Comparison of ENCODE assay signal across 12 cellular contexts in the genomic region with DNA sequence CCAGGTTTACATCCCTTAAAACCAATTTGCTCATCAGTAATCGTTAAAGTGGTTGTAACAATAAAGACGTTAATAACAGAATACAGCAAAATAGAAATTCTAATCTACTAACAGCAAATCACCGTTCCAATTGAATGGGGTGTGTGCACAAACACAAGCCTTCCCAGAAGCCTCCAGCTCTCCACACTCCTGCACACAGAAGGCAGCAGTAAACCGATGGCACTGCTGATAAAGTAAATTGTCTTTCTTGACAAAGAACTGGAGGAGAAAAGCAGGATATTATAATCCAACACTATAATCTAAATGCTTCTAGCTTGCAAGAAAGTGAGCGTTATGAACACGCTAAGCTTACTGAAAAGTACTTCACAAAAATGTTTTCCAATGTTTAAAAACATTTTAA. TPM values are rescaled to one million over a fixed set of nuclear protein-coding genes. Genes with fewer than 3 reads are reported as not detected.
A peak's percentile ranks its signal among the peaks of the same experiment; 100 is the strongest.
DNase-seq lines count a peak whose midpoint lies in the region; ATAC-seq and TF ChIP-seq lines count a peak whose summit lies in the region.
"Had no signal": no experiment of that assay in that cellular context is flagged by ENCODE, and none has a peak within 500 bp of the region (broad histone marks: within the 10 kb centered on the region; RNA-seq: fewer than 3 reads in every experiment).

No MANE protein-coding gene starts in this region.

- no peaks in the 10 kb centered on the region for H3K9me3 Mint-ChIP-seq in CD8-positive, alpha-beta T cell
- H3K9me3 Mint-ChIP-seq in IgD-negative memory B cell: no peaks in the 10 kb centered on the region
- no peaks in the 10 kb centered on the region for H3K9me3 Mint-ChIP-seq in activated naive CD8-positive, alpha-beta T cell treated with anti-CD3 and anti-CD28 coated beads for 36 hours
- no peaks in the 10 kb centered on the region for H3K9me3 Mint-ChIP-seq in nephron

- H3K27ac ChIP-seq in CD8-positive, alpha-beta T cell (ENCODE audit: low read depth, low read length): peak overlapping the region; percentile 12

- H3K4me1 ChIP-seq in CD8-positive, alpha-beta T cell (ENCODE audit: insufficient read depth, low read length): peaks cover 54% of the 10 kb centered on the region

- H3K27me3 Mint-ChIP-seq in CD8-positive, alpha-beta T cell (ENCODE audit: low read depth): no peaks in the 10 kb centered on the region
- H3K27me3 Mint-ChIP-seq in IgD-negative memory B cell: no peaks in the 10 kb centered on the region
- H3K27me3 Mint-ChIP-seq in activated naive CD8-positive, alpha-beta T cell treated with anti-CD3 and anti-CD28 coated beads for 36 hours: no peaks in the 10 kb centered on the region
- H3K27me3 Mint-ChIP-seq in nephron (ENCODE audit: low read depth): no peaks in the 10 kb centered on the region

- POLR2A ChIA-PET in CD8-positive, alpha-beta T cell (lab: Charles Lee): interaction anchor here (0.6 kb wide), 1 partner anchor 23 kb away, joined by 3 read pairs; no protein-coding TSS in a partner anchor

- peaks cover 7% of the 10 kb centered on the region for H3K36me3 ChIP-seq in CD8-positive, alpha-beta T cell (ENCODE audit: insufficient read depth, low read length)

- CTCF ChIA-PET in CD8-positive, alpha-beta T cell (lab: Charles Lee): interaction anchor here (0.8 to 2.2 kb wide), 7 partner anchors 9 to 353 kb away, joined by 3 to 6 read pairs (median 3); no protein-coding TSS in a partner anchor

- peaks cover 19% of the 10 kb centered on the region for H3K36me3 Mint-ChIP-seq in CD8-positive, alpha-beta T cell
- peaks cover 5% of the 10 kb centered on the region for H3K36me3 Mint-ChIP-seq in IgD-negative memory B cell
- H3K36me3 Mint-ChIP-seq in activated naive CD8-positive, alpha-beta T cell treated with anti-CD3 and anti-CD28 coated beads for 36 hours: peaks cover 29% of the 10 kb centered on the region
- peaks cover 13% of the 10 kb centered on the region for H3K36me3 Mint-ChIP-seq in nephron (ENCODE audit: low read depth)

- H3K4me3 ChIP-seq in CD8-positive, alpha-beta T cell (ENCODE audit: low read depth, low read length): no peak overlapping the region

- no peak for DNase-seq in CD8-positive, alpha-beta T cell
- DNase-seq in activated naive CD8-positive, alpha-beta T cell treated with anti-CD3 and anti-CD28 coated beads for 36 hours: no peak
- DNase-seq in medulla oblongata (ENCODE audit: extremely low spot score) (no peak), LoVo (ENCODE audit: low spot score) (no peak), cerebellum (ENCODE audit: low spot score) (no peak)
- DNase-seq: activated effector memory CD4-positive, alpha-beta T cell treated with Interleukin-2 at 50 U/mL for 16 hours; DMS79; NCI-H1417; SHP77 treated with DMSO at 0.1 percent for 48 hours had no signal

- no peak for ATAC-seq in CD8-positive, alpha-beta T cell
- no peak for ATAC-seq in GM19328 (IDR thresholded peaks at IDR 0.05; ENCODE audit: unreplicated experiment)

- intact Hi-C loops in CD8-positive, alpha-beta T cell (cut with DNase I, micrococcal nuclease): no loop called here

- peak overlapping the region; percentile 77 for H3K4me3 Mint-ChIP-seq in CD8-positive, alpha-beta T cell
- H3K4me3 Mint-ChIP-seq in IgD-negative memory B cell: peak overlapping the region; percentile 78 to 89 (median 78)
- peak overlapping the region; percentile 68 for H3K4me3 Mint-ChIP-seq in activated naive CD8-positive, alpha-beta T cell treated with anti-CD3 and anti-CD28 coated beads for 36 hours
- H3K4me3 Mint-ChIP-seq in nephron: no peak overlapping the region

- no peaks in the 10 kb centered on the region for H3K27me3 ChIP-seq in CD8-positive, alpha-beta T cell (ENCODE audit: insufficient read depth, low read length)

- H3K27ac Mint-ChIP-seq in CD8-positive, alpha-beta T cell: peak overlapping the region; percentile 94
- H3K27ac Mint-ChIP-seq in IgD-negative memory B cell (peak overlapping the region; percentile 87 to 96 (median 95)), nephron (peak overlapping the region; percentile 13 to 82 (median 69))
- H3K27ac Mint-ChIP-seq in activated naive CD8-positive, alpha-beta T cell treated with anti-CD3 and anti-CD28 coated beads for 36 hours: peak overlapping the region; percentile 98

- TF ChIP-seq CTCF in CD8-positive, alpha-beta T cell (IDR thresholded peaks at IDR 0.05): no peak
- no peak for TF ChIP-seq CTCF in nephron (IDR thresholded peaks at IDR 0.05; ENCODE audit: unreplicated experiment in 3 of 3)

- peaks cover 74% of the 10 kb centered on the region for H3K4me1 Mint-ChIP-seq in CD8-positive, alpha-beta T cell (ENCODE audit: low read depth)
- H3K4me1 Mint-ChIP-seq in IgD-negative memory B cell (peaks cover 55 to 60% (median 56%) of the 10 kb centered on the region in 3 donors), nephron (peaks cover 62% of the 10 kb centered on the region)
- H3K4me1 Mint-ChIP-seq in activated naive CD8-positive, alpha-beta T cell treated with anti-CD3 and anti-CD28 coated beads for 36 hours: peaks cover 64% of the 10 kb centered on the region

- no peaks in the 10 kb centered on the region for H3K9me3 ChIP-seq in CD8-positive, alpha-beta T cell (ENCODE audit: low read length)

RNA-seq across cellular contexts. Expression of gene ZNF217, which starts 7.0 kb away (rescaled TPM):
- total RNA-seq in CD8-positive, alpha-beta T cell: 10 to 100 TPM; 71.8 to 79.9 TPM
- polyA plus RNA-seq in IgD-negative memory B cell: 29.9 TPM
- total RNA-seq in activated naive CD8-positive, alpha-beta T cell treated with anti-CD3 and anti-CD28 coated beads for 36 hours: 10 to 100 TPM; 55.6 to 59.0 TPM
- total RNA-seq in cerebellum: 11.7 TPM

Comparison
In these comparisons a context has a peak if more than half of its experiments do, and no peak if none do; other contexts are left out.
1. H3K4me3 Mint-ChIP-seq: peak in CD8-positive, alpha-beta T cell (single experiment), IgD-negative memory B cell (4 of 4) and activated naive CD8-positive, alpha-beta T cell treated with anti-CD3 and anti-CD28 coated beads for 36 hours (single experiment); none in nephron (0 of 3).
2. Peak in every context shown above with its lines, with median percentiles within 50 percentile points of each other: H3K27ac Mint-ChIP-seq.